20 cellular contexts compared by ENCODE assay signal in genomic region chr4:20430555-20430954, GRCh38.
DNase-seq lines count a peak whose midpoint lies in the region; ATAC-seq and TF ChIP-seq lines count a peak whose summit lies in the region.
"Had no signal": no experiment of that assay in that cellular context is flagged by ENCODE, and none has a peak within 500 bp of the region (broad histone marks: within the 10 kb centered on the region; RNA-seq: fewer than 3 reads in every experiment).

No MANE protein-coding gene starts in this region.

- H3K27me3 ChIP-seq in gastrocnemius medialis (no peaks in the 10 kb centered on the region), spleen (replicated peaks in 1 of 7) (no peaks in the 10 kb centered on the region), right atrium auricular region (no peaks in the 10 kb centered on the region)
- H3K27me3 ChIP-seq: BE2C, heart right ventricle had no signal

- in situ Hi-C loops in gastrocnemius medialis (cut with MboI; ENCODE audit: low sequenced_read_pairs in 4 of 4): no loop called here

- H3K27ac ChIP-seq in gastrocnemius medialis (no peak overlapping the region), spleen (no peak overlapping the region), right atrium auricular region (no peak overlapping the region)
- H3K27ac ChIP-seq: neutrophil had no signal

- intact Hi-C loops in gastrocnemius medialis (cut with DNase I; ENCODE audit: low total_unique reads): no loop called here
- intact Hi-C loops in spleen (cut with DNase I; ENCODE audit: low total_unique reads): no loop called here

- ATAC-seq in SK-N-SH treated with all-trans-retinoic acid at 6 μM for 48 hours (peak; percentile 32), gastrocnemius medialis (no peak)
- ATAC-seq: activated CD4-positive, CD25-positive, alpha-beta regulatory T cell treated with anti-CD3 and anti-CD28 coated beads, Interleukin-2, amount 50 U/mL, for 24 hours; heart right ventricle; sciatic nerve had no signal

- DNase-seq in EL (peak; percentile 36), fibroblast of peridontal ligament (ENCODE audit: extremely low read depth) (peak; percentile 46), skeletal muscle cell (ENCODE audit: low read depth) (peak; percentile 53), gastrocnemius medialis (no peak), spleen (no peak), amniotic stem cell (lab: John Stamatoyannopoulos, UW) (no peak), right atrium auricular region (ENCODE audit: low spot score) (no peak)
- DNase-seq: aorta; BE2C; GF-D8; heart right ventricle; NCI-H1930; NCI-H510A treated with DMSO at 0.1 percent for 48 hours; SHP77 treated with DMSO at 0.1 percent for 48 hours; stimulated activated CD4-positive, alpha-beta T cell treated with anti-CD3 and anti-CD28 coated beads, Interleukin-4, amount 100 ng/mL, for 1 hour had no signal

- no peaks in the 10 kb centered on the region for H3K36me3 ChIP-seq in gastrocnemius medialis
- H3K36me3 ChIP-seq in spleen: no peaks in the 10 kb centered on the region
- H3K36me3 ChIP-seq in right atrium auricular region: no peaks in the 10 kb centered on the region
- H3K36me3 ChIP-seq: BE2C, heart right ventricle, neutrophil had no signal

- TF ChIP-seq POLR2A in gastrocnemius medialis (IDR thresholded peaks at IDR 0.05) (no peak), spleen (IDR thresholded peaks at IDR 0.05) (no peak)

- H3K4me1 ChIP-seq in gastrocnemius medialis (no peaks in the 10 kb centered on the region), spleen (peaks cover 0 to 3% (median 0%) of the 10 kb centered on the region in 6 donors), right atrium auricular region (no peaks in the 10 kb centered on the region)
- H3K4me1 ChIP-seq: heart right ventricle had no signal

- H3K4me3 ChIP-seq in skeletal muscle cell (ENCODE audit: low read depth, low read length): no peak overlapping the region
- no peak overlapping the region for H3K4me3 ChIP-seq in gastrocnemius medialis
- H3K4me3 ChIP-seq in spleen: no peak overlapping the region
- H3K4me3 ChIP-seq in right atrium auricular region: no peak overlapping the region
- H3K4me3 ChIP-seq: coronary artery had no signal

- 66 to 78% (median 70%) methylated on average over 4 of the region's 4 CpGs for WGBS in spleen, 5 donors

- H3K9me3 ChIP-seq in gastrocnemius medialis (no peaks in the 10 kb centered on the region), spleen (no peaks in the 10 kb centered on the region), right atrium auricular region (no peaks in the 10 kb centered on the region)
- H3K9me3 ChIP-seq: BE2C, heart right ventricle, neutrophil had no signal

- TF ChIP-seq CTCF in gastrocnemius medialis (IDR thresholded peaks at IDR 0.05 in 4 of 5, conservative IDR thresholded peaks at IDR 0.05 in 1 of 5): no peak
- TF ChIP-seq CTCF in spleen (IDR thresholded peaks at IDR 0.05 in 8 of 11, conservative IDR thresholded peaks at IDR 0.05 in 3 of 11): no peak
- no peak for TF ChIP-seq CTCF in right atrium auricular region (IDR thresholded peaks at IDR 0.05)

TF ChIP-seq in SK-N-SH treated with all-trans-retinoic acid at 6 μM for 48 hours, 23 proteins besides CTCF, POLR2A, EP300 and RAD21:
- TF ChIP-seq SNAI2 (CRISPR knock-in tag; IDR thresholded peaks at IDR 0.05) (no peak), GLIS3 (CRISPR knock-in tag; IDR thresholded peaks at IDR 0.05) (no peak), ZFP30 (CRISPR knock-in tag; IDR thresholded peaks at IDR 0.05) (no peak), CSDC2 (CRISPR knock-in tag; IDR thresholded peaks at IDR 0.05) (no peak), TOX (CRISPR knock-in tag; IDR thresholded peaks at IDR 0.05; ENCODE audit: borderline replicate concordance) (no peak), TCF4 (CRISPR knock-in tag; IDR thresholded peaks at IDR 0.05; ENCODE audit: borderline replicate concordance) (no peak), RARB (CRISPR knock-in tag; IDR thresholded peaks at IDR 0.05) (no peak), ZNF70 (CRISPR knock-in tag; IDR thresholded peaks at IDR 0.05) (no peak), POU6F1 (CRISPR knock-in tag; IDR thresholded peaks at IDR 0.05; ENCODE audit: borderline replicate concordance, low read depth) (no peak), ZNF8 (CRISPR knock-in tag; IDR thresholded peaks at IDR 0.05) (no peak), TSHZ2 (CRISPR knock-in tag; IDR thresholded peaks at IDR 0.05) (no peak), ARNTL (CRISPR knock-in tag; IDR thresholded peaks at IDR 0.05; ENCODE audit: borderline replicate concordance, low read depth) (no peak)

Comparison
In these comparisons a context has a peak if more than half of its experiments do, and no peak if none do; other contexts are left out.
1. DNase-seq: peak in EL (single experiment), fibroblast of peridontal ligament (single experiment) and skeletal muscle cell (single experiment); none in gastrocnemius medialis (0 of 2), spleen (single experiment), amniotic stem cell (single experiment) and right atrium auricular region (single experiment).